Comparison of ENCODE assay signal across 8 cellular contexts in the genomic region with DNA sequence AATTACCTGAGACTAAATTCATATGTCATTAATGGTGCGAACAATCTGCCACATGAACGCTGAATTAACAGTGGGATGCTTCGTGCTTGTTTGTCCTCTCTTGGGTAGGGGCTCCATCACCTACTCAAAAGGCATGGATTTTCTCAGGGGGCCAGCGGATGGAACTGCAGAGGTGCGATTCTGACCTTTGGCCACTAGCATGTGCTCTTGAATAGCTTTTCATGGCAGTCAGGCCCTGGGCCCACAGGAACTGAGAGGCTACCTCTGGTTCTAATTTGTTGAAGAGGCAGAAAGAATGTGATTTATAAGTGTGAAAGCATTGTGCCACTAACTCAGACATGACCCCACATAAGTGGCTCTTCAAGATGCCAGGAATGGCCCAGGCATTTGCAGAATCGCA.
DNase-seq lines count a peak whose midpoint lies in the region; ATAC-seq, FAIRE-seq and TF ChIP-seq lines count a peak whose summit lies in the region.

No MANE protein-coding gene starts in this region.

- peak; percentile 78 for ATAC-seq in GM19438 (IDR thresholded peaks at IDR 0.05; ENCODE audit: low read depth, unreplicated experiment)
- no peak for ATAC-seq in HG03039 (IDR thresholded peaks at IDR 0.05; ENCODE audit: unreplicated experiment)
- no peak for ATAC-seq in GM21723 (IDR thresholded peaks at IDR 0.05; ENCODE audit: unreplicated experiment)

- DNase-seq in D721Med (ENCODE audit: insufficient read length, low spot score) (no peak), NCI-H526 treated with DMSO at 0.1 percent for 48 hours (lab: John Stamatoyannopoulos, UW) (peak; percentile 3), fibroblast of peridontal ligament (ENCODE audit: extremely low read depth) (peak; percentile 73), stromal cell of bone marrow (ENCODE audit: low read depth) (peak; percentile 36), NCI-H2171 (lab: John Stamatoyannopoulos, UW) (no peak)

- FAIRE-seq in D721Med (lab: Jason Lieb, UNC): no peak

- TF ChIP-seq CTCF in D721Med (IDR thresholded peaks at IDR 0.05; ENCODE audit: insufficient read depth, missing control alignments): peak; percentile 48

Comparison
In these comparisons a context has a peak if more than half of its experiments do, and no peak if none do; other contexts are left out.
1. DNase-seq: peak in NCI-H526 treated with DMSO at 0.1 percent for 48 hours (single experiment), fibroblast of peridontal ligament (single experiment) and stromal cell of bone marrow (single experiment); none in D721Med (single experiment) and NCI-H2171 (single experiment).